In the genomic region with DNA sequence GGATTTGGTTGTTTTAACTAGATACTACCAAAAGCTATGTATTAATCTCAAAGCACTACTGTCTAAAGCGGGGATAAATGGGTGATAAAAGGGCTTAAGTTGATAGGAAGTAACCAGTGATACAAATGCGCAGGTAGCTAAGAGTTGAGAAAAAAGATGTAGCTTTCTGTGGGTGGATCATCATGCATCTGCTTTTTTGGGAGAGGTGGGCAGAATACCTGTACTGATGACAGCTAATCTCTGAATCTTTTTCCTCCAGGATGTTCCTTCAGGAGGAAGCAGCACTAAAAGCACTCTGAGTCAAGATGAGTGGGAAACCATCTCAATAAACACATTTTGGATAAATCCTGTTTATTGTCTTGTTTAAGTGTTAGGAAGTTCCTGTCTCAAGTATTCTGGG, we compare ENCODE assay signal across 1 cellular context.
TF ChIP-seq lines count a peak whose summit lies in the region.

No MANE protein-coding gene starts in this region.

TF ChIP-seq in liver, 16 proteins besides CTCF, POLR2A, EP300 and RAD21 (continued from another document):
- TF ChIP-seq, protein P1, sequence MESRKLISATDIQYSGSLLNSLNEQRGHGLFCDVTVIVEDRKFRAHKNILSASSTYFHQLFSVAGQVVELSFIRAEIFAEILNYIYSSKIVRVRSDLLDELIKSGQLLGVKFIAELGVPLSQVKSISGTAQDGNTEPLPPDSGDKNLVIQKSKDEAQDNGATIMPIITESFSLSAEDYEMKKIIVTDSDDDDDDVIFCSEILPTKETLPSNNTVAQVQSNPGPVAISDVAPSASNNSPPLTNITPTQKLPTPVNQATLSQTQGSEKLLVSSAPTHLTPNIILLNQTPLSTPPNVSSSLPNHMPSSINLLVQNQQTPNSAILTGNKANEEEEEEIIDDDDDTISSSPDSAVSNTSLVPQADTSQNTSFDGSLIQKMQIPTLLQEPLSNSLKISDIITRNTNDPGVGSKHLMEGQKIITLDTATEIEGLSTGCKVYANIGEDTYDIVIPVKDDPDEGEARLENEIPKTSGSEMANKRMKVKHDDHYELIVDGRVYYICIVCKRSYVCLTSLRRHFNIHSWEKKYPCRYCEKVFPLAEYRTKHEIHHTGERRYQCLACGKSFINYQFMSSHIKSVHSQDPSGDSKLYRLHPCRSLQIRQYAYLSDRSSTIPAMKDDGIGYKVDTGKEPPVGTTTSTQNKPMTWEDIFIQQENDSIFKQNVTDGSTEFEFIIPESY (IDR thresholded peaks at IDR 0.05): no peak
- TF ChIP-seq GABPA (IDR thresholded peaks at IDR 0.05 in 1 of 2, conservative IDR thresholded peaks at IDR 0.05 in 1 of 2): no peak
- TF ChIP-seq, protein P2, sequence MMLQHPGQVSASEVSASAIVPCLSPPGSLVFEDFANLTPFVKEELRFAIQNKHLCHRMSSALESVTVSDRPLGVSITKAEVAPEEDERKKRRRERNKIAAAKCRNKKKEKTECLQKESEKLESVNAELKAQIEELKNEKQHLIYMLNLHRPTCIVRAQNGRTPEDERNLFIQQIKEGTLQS (IDR thresholded peaks at IDR 0.05): no peak
- no peak for TF ChIP-seq FOXA1 (IDR thresholded peaks at IDR 0.05)
- no peak for TF ChIP-seq NR2F2 (IDR thresholded peaks at IDR 0.05)
- no peak for TF ChIP-seq RXRA (IDR thresholded peaks at IDR 0.05)
- no peak for TF ChIP-seq FOXA2 (IDR thresholded peaks at IDR 0.05)
- no peak for TF ChIP-seq EGR1 (IDR thresholded peaks at IDR 0.05; ENCODE audit: low read depth in 2 of 2)
- TF ChIP-seq TAF1 (conservative IDR thresholded peaks at IDR 0.05): no peak
- no peak for TF ChIP-seq SP1 (IDR thresholded peaks at IDR 0.05)
- TF ChIP-seq HNF4G (IDR thresholded peaks at IDR 0.05): no peak
- TF ChIP-seq JUND (IDR thresholded peaks at IDR 0.05): no peak
- TF ChIP-seq HNF4A (conservative IDR thresholded peaks at IDR 0.05): no peak
